Comparison of ENCODE assay signal across 22 cellular contexts in the genomic region with DNA sequence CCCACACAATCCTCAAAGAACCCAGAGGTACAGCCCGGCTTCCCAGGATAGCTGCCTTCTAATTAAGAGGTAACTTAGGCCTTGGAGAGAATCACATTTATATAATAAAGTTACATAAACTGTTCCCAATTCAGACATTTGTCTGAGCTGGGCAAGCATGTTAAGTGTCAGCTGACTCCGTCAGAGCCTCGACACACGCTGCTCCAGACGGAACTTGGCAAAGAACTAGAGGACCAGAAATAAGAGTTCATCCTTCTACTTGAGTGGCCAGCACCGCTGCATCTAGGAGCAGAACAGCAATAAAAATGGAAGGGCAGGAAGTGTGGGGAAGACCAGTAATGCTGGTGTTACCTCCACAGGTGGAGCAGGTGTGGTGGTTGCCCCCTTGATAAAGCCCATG.
"Had no signal": no experiment of that assay in that cellular context is flagged by ENCODE, and none has a peak within 500 bp of the region (broad histone marks: within the 10 kb centered on the region; RNA-seq: fewer than 3 reads in every experiment).

No MANE protein-coding gene starts in this region.

- ATAC-seq: foreskin keratinocyte; gastroesophageal sphincter; heart left ventricle; stimulated activated naive B cell treated with anti-CD40 and anti-IgM and Interleukin-4, amounts not matched to agents 10 μg/mL and 1 μg/mL and 100 μg/mL, for 72 hours had no signal

- H3K4me1 ChIP-seq: esophagus muscularis mucosa, foreskin keratinocyte, gastroesophageal sphincter, left ventricle myocardium inferior, pancreas had no signal

- H3K36me3 ChIP-seq: esophagus muscularis mucosa, gastroesophageal sphincter, heart left ventricle, left ventricle myocardium inferior, pancreas, right lobe of liver, thoracic aorta, transverse colon had no signal

- H3K4me3 ChIP-seq: coronary artery, esophagus muscularis mucosa, gastroesophageal sphincter, heart left ventricle, hepatocyte, left ventricle myocardium inferior, lung, pancreas, right lobe of liver, thoracic aorta, transverse colon had no signal

- H3K27ac ChIP-seq: coronary artery, esophagus muscularis mucosa, foreskin keratinocyte, gastroesophageal sphincter, heart left ventricle, hepatocyte, left ventricle myocardium inferior, pancreas, right lobe of liver, thoracic aorta, transverse colon had no signal

- DNase-seq: dermis blood vessel endothelial cell; effector memory CD4-positive, alpha-beta T cell; foreskin keratinocyte; heart left ventricle; kidney; left ventricle myocardium inferior; natural killer cell; occipital lobe; pancreas; retina; right lobe of liver; small intestine; stimulated activated CD4-positive, alpha-beta T cell treated with anti-CD3 and anti-CD28 coated beads, Interleukin-15, amount 100 ng/mL, for 24 hours; stimulated activated CD4-positive, alpha-beta T cell treated with anti-CD3 and anti-CD28 coated beads, Interleukin-2, amount 100 ng/mL, for 48 hours; stimulated activated naive B cell treated with anti-CD40 and anti-IgM and Interleukin-4, amounts not matched to agents 10 μg/mL and 1 μg/mL and 100 μg/mL, for 72 hours; transverse colon had no signal

- H3K27me3 ChIP-seq: hepatocyte, pancreas, right lobe of liver, transverse colon had no signal

- H3K4me2 ChIP-seq: hepatocyte had no signal

- H2AFZ ChIP-seq: hepatocyte had no signal

- H3K9me3 ChIP-seq: esophagus muscularis mucosa, gastroesophageal sphincter, heart left ventricle, left ventricle myocardium inferior, pancreas, right lobe of liver, thoracic aorta, transverse colon had no signal
